In genomic region chr3:131775660-131776059, GRCh38 we compare ENCODE assay signal across 8 cellular contexts.
"Had no signal": no experiment of that assay in that cellular context is flagged by ENCODE, and none has a peak within 500 bp of the region (broad histone marks: within the 10 kb centered on the region; RNA-seq: fewer than 3 reads in every experiment).

No MANE protein-coding gene starts in this region.

- H3K4me3 ChIP-seq: GM23338 had no signal

- H3K4me1 Mint-ChIP-seq: GM23338, H9 had no signal

- FAIRE-seq: H1, H54, HTR-8/SVneo had no signal

- ATAC-seq: GM23338 had no signal

- H3K4me2 ChIP-seq: GM23338 had no signal

- H2AFZ ChIP-seq: GM23338 had no signal

- DNase-seq: H9, HCEC 1CT, IMR-90, KBM-7 had no signal

- H3K27ac Mint-ChIP-seq: GM23338, H9 had no signal

- H3K4me3 Mint-ChIP-seq: GM23338, H9 had no signal
